Comparison of ENCODE assay signal across 15 cellular contexts in the genomic region with DNA sequence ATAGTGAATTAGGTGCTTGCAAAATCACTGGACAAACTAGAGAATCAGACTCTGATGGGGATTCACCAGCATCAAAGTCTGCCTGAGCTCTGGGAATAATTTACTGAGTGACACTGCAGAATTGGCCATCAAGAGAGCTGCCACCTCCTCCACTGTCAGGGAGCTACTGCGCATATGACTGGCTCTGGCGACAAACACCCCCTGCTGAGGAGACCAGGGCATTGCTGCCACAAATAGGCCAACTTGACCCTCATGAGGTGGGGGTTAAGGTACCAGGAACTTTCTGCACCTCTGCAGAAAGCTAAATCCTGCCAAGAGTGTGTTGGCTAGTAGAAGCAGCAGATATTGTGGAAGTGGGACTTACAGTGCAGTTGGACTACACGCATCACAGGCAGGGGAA.
"Had no signal": no experiment of that assay in that cellular context is flagged by ENCODE, and none has a peak within 500 bp of the region (broad histone marks: within the 10 kb centered on the region; RNA-seq: fewer than 3 reads in every experiment).

No MANE protein-coding gene starts in this region.

- H3K27me3 ChIP-seq: brain microvascular endothelial cell, gastrocnemius medialis, heart right ventricle, left lung, sigmoid colon, spleen, stomach had no signal

- DNase-seq: activated CD4-positive, alpha-beta T cell treated with anti-CD3 and anti-CD28 coated beads, Interleukin-2, amount 10 ng/mL, durations not matched to agents 7 days and 5 days; activated CD8-positive, alpha-beta memory T cell treated with anti-CD3 and anti-CD28 coated beads, Interleukin-2, amount 50 U/mL, for 48 hours; activated naive CD8-positive, alpha-beta T cell treated with anti-CD3 and anti-CD28 coated beads, Interleukin-2, amount 10 ng/mL, durations not matched to agents 7 days and 5 days; activated T-cell treated with anti-CD3 and anti-CD28 coated beads, Interleukin-2, amount 50 U/mL, for 72 hours; brain microvascular endothelial cell; effector memory CD4-positive, alpha-beta T cell; gastrocnemius medialis; heart right ventricle; left lung; sigmoid colon; spleen; stomach had no signal

- H3K27ac Mint-ChIP-seq: activated CD4-positive, alpha-beta T cell treated with anti-CD3 and anti-CD28 coated beads, Interleukin-2, amount 10 ng/mL, durations not matched to agents 7 days and 5 days; activated naive CD8-positive, alpha-beta T cell treated with anti-CD3 and anti-CD28 coated beads, Interleukin-2, amount 10 ng/mL, durations not matched to agents 7 days and 5 days; activated T-cell treated with anti-CD3 and anti-CD28 coated beads, Interleukin-2, amount 50 U/mL, for 72 hours; T-helper 2 cell treated with Interferon-gamma antibody and Interleukin-4, amounts not matched to agents 5 μg/mL and 100 μg/mL, for 36 hours had no signal

- H3K27ac ChIP-seq: brain microvascular endothelial cell, gastrocnemius medialis, heart right ventricle, left lung, sigmoid colon, stomach, thoracic aorta had no signal

- H3K9me3 Mint-ChIP-seq: activated CD4-positive, alpha-beta T cell treated with anti-CD3 and anti-CD28 coated beads, Interleukin-2, amount 10 ng/mL, durations not matched to agents 7 days and 5 days; activated naive CD8-positive, alpha-beta T cell treated with anti-CD3 and anti-CD28 coated beads, Interleukin-2, amount 10 ng/mL, durations not matched to agents 7 days and 5 days; activated T-cell treated with anti-CD3 and anti-CD28 coated beads, Interleukin-2, amount 50 U/mL, for 72 hours; central memory CD8-positive, alpha-beta T cell; T-helper 2 cell treated with Interferon-gamma antibody and Interleukin-4, amounts not matched to agents 5 μg/mL and 100 μg/mL, for 36 hours had no signal

- H3K4me1 ChIP-seq: gastrocnemius medialis, sigmoid colon, stomach had no signal

- H3K36me3 ChIP-seq: brain microvascular endothelial cell, gastrocnemius medialis, left lung had no signal

- H3K27me3 Mint-ChIP-seq: activated CD4-positive, alpha-beta T cell treated with anti-CD3 and anti-CD28 coated beads, Interleukin-2, amount 10 ng/mL, durations not matched to agents 7 days and 5 days; activated naive CD8-positive, alpha-beta T cell treated with anti-CD3 and anti-CD28 coated beads, Interleukin-2, amount 10 ng/mL, durations not matched to agents 7 days and 5 days; central memory CD8-positive, alpha-beta T cell had no signal

- H3K9me3 ChIP-seq: gastrocnemius medialis, heart right ventricle, left lung, sigmoid colon, spleen, stomach, thoracic aorta had no signal

- H3K4me3 ChIP-seq: gastrocnemius medialis, heart right ventricle, left lung, sigmoid colon, spleen, stomach, thoracic aorta had no signal

- H3K4me1 Mint-ChIP-seq: activated CD4-positive, alpha-beta T cell treated with anti-CD3 and anti-CD28 coated beads, Interleukin-2, amount 10 ng/mL, durations not matched to agents 7 days and 5 days had no signal

- H3K4me3 Mint-ChIP-seq: activated CD4-positive, alpha-beta T cell treated with anti-CD3 and anti-CD28 coated beads, Interleukin-2, amount 10 ng/mL, durations not matched to agents 7 days and 5 days; activated naive CD8-positive, alpha-beta T cell treated with anti-CD3 and anti-CD28 coated beads, Interleukin-2, amount 10 ng/mL, durations not matched to agents 7 days and 5 days; activated T-cell treated with anti-CD3 and anti-CD28 coated beads, Interleukin-2, amount 50 U/mL, for 72 hours; central memory CD8-positive, alpha-beta T cell; T-helper 2 cell treated with Interferon-gamma antibody and Interleukin-4, amounts not matched to agents 5 μg/mL and 100 μg/mL, for 36 hours had no signal

- ATAC-seq: activated T-cell treated with anti-CD3 and anti-CD28 coated beads, Interleukin-2, amount 50 U/mL, for 72 hours; gastrocnemius medialis had no signal
